ENCODE assay signal across 12 cellular contexts in genomic region chr2:236607471-236608307, GRCh38. TPM values are rescaled to one million over a fixed set of nuclear protein-coding genes. Genes with fewer than 3 reads are reported as not detected.
A peak's percentile ranks its signal among the peaks of the same experiment; 100 is the strongest.
DNase-seq lines count a peak whose midpoint lies in the region; ATAC-seq and TF ChIP-seq lines count a peak whose summit lies in the region.
"Had no signal": no experiment of that assay in that cellular context is flagged by ENCODE, and none has a peak within 500 bp of the region (broad histone marks: within the 10 kb centered on the region; RNA-seq: fewer than 3 reads in every experiment).

No MANE protein-coding gene starts in this region.

- H3K36me3 Mint-ChIP-seq in central memory CD8-positive, alpha-beta T cell (ENCODE audit: insufficient read depth), result peaks cover 2% of the 10 kb centered on the region
- H3K36me3 Mint-ChIP-seq in natural killer cell treated with Interleukin-12 subunit alpha and Interleukin-12 subunit beta and Interleukin-15 and Interleukin-18, amount 100 ng/mL, for 72 hours, result no peaks in the 10 kb centered on the region
- H3K36me3 Mint-ChIP-seq in activated CD8-positive, alpha-beta T cell treated with anti-CD3 and anti-CD28 coated beads for 36 hours (ENCODE audit: low read depth), result no peaks in the 10 kb centered on the region
- H3K36me3 Mint-ChIP-seq: T-cell had no signal

- H3K27me3 ChIP-seq in Karpas-422 (ENCODE audit: low read length) (no peaks in the 10 kb centered on the region), uterus (no peaks in the 10 kb centered on the region)

- no peak overlapping the region for H3K4me2 ChIP-seq in Karpas-422 (ENCODE audit: low read depth, low read length, poor library complexity, severe bottlenecking)

- peak; percentile 80 for ATAC-seq in central memory CD8-positive, alpha-beta T cell (replicated peaks; ENCODE audit: extremely low read depth, poor library complexity, severe bottlenecking)
- peak; percentile 75 to 86 for ATAC-seq in natural killer cell treated with Interleukin-12 subunit alpha and Interleukin-12 subunit beta and Interleukin-15 and Interleukin-18, amount 100 ng/mL, for 72 hours
- no peak for ATAC-seq in HG02884 (IDR thresholded peaks at IDR 0.05; ENCODE audit: unreplicated experiment)
- no peak for ATAC-seq in activated CD8-positive, alpha-beta T cell treated with anti-CD3 and anti-CD28 coated beads for 36 hours
- ATAC-seq: T-cell had no signal

- H3K4me3 Mint-ChIP-seq in central memory CD8-positive, alpha-beta T cell, result peak overlapping the region; percentile 16
- H3K4me3 Mint-ChIP-seq in natural killer cell treated with Interleukin-12 subunit alpha and Interleukin-12 subunit beta and Interleukin-15 and Interleukin-18, amount 100 ng/mL, for 72 hours, result peak overlapping the region; percentile 68
- no peak overlapping the region for H3K4me3 Mint-ChIP-seq in activated CD8-positive, alpha-beta T cell treated with anti-CD3 and anti-CD28 coated beads for 36 hours
- H3K4me3 Mint-ChIP-seq: T-cell had no signal

- H3K27me3 Mint-ChIP-seq in central memory CD8-positive, alpha-beta T cell, result peaks cover 65% of the 10 kb centered on the region
- H3K27me3 Mint-ChIP-seq in natural killer cell treated with Interleukin-12 subunit alpha and Interleukin-12 subunit beta and Interleukin-15 and Interleukin-18, amount 100 ng/mL, for 72 hours, result peaks cover 41 to 44% of the 10 kb centered on the region in 2 donors
- peaks cover 26% of the 10 kb centered on the region for H3K27me3 Mint-ChIP-seq in activated CD8-positive, alpha-beta T cell treated with anti-CD3 and anti-CD28 coated beads for 36 hours

- no peak for TF ChIP-seq POLR2A in uterus (IDR thresholded peaks at IDR 0.05)

- DNase-seq in DMS53 treated with DMSO at 0.1 percent for 48 hours (lab: John Stamatoyannopoulos, UW; ENCODE audit: unreplicated experiment) (peak; percentile 6), Karpas-422 (peak; percentile 44), putamen (ENCODE audit: low spot score) (no peak), uterus (no peak)
- DNase-seq in central memory CD8-positive, alpha-beta T cell (ENCODE audit: low spot score in 2 of 2), result peak in 1 of 2 donors; percentile 15
- DNase-seq in natural killer cell treated with Interleukin-12 subunit alpha and Interleukin-12 subunit beta and Interleukin-15 and Interleukin-18, amount 100 ng/mL, for 72 hours (ENCODE audit: low spot score), result no peak
- DNase-seq in activated CD8-positive, alpha-beta T cell treated with anti-CD3 and anti-CD28 coated beads for 36 hours, result no peak
- DNase-seq: activated T-cell treated with anti-CD3 and anti-CD28 coated beads, Interleukin-2, amount 50 U/mL, for 48 hours; NCI-H1930; tibial artery had no signal

- no peaks in the 10 kb centered on the region for H3K9me3 ChIP-seq in Karpas-422 (ENCODE audit: low read length)
- H3K9me3 ChIP-seq in uterus, result no peaks in the 10 kb centered on the region
- H3K9me3 ChIP-seq: tibial artery had no signal

- H2AFZ ChIP-seq in Karpas-422 (ENCODE audit: low read length), result no peak overlapping the region

- no peaks in the 10 kb centered on the region for H3K79me2 ChIP-seq in Karpas-422 (ENCODE audit: low read length)

- peaks cover 19% of the 10 kb centered on the region for H3K4me1 Mint-ChIP-seq in central memory CD8-positive, alpha-beta T cell
- peaks cover 30 to 37% of the 10 kb centered on the region in 2 donors for H3K4me1 Mint-ChIP-seq in natural killer cell treated with Interleukin-12 subunit alpha and Interleukin-12 subunit beta and Interleukin-15 and Interleukin-18, amount 100 ng/mL, for 72 hours (ENCODE audit: low read depth in 2 of 2)
- H3K4me1 Mint-ChIP-seq in activated CD8-positive, alpha-beta T cell treated with anti-CD3 and anti-CD28 coated beads for 36 hours (ENCODE audit: low read depth), result peaks cover 2% of the 10 kb centered on the region

- no peak overlapping the region for H3K9ac ChIP-seq in Karpas-422 (ENCODE audit: low read length)

- no peak overlapping the region for H3K27ac ChIP-seq in Karpas-422 (ENCODE audit: low read length)
- no peak overlapping the region for H3K27ac ChIP-seq in uterus
- H3K27ac ChIP-seq: tibial artery had no signal

- H3K4me1 ChIP-seq in Karpas-422 (ENCODE audit: low read length) (no peaks in the 10 kb centered on the region), uterus (no peaks in the 10 kb centered on the region)
- H3K4me1 ChIP-seq: tibial artery had no signal

- no peak for TF ChIP-seq CTCF in activated CD8-positive, alpha-beta T cell treated with anti-CD3 and anti-CD28 coated beads for 36 hours (IDR thresholded peaks at IDR 0.05)
- no peak for TF ChIP-seq CTCF in uterus (IDR thresholded peaks at IDR 0.05)

- CTCF ChIA-PET in activated CD8-positive, alpha-beta T cell treated with anti-CD3 and anti-CD28 coated beads for 36 hours (lab: Charles Lee), result no interaction called here

- H3K9me3 Mint-ChIP-seq in central memory CD8-positive, alpha-beta T cell, result no peaks in the 10 kb centered on the region
- no peaks in the 10 kb centered on the region for H3K9me3 Mint-ChIP-seq in natural killer cell treated with Interleukin-12 subunit alpha and Interleukin-12 subunit beta and Interleukin-15 and Interleukin-18, amount 100 ng/mL, for 72 hours
- no peaks in the 10 kb centered on the region for H3K9me3 Mint-ChIP-seq in activated CD8-positive, alpha-beta T cell treated with anti-CD3 and anti-CD28 coated beads for 36 hours
- H3K9me3 Mint-ChIP-seq: T-cell had no signal

- H3K27ac Mint-ChIP-seq in central memory CD8-positive, alpha-beta T cell (ENCODE audit: low read depth), result peak overlapping the region; percentile 73
- H3K27ac Mint-ChIP-seq in natural killer cell treated with Interleukin-12 subunit alpha and Interleukin-12 subunit beta and Interleukin-15 and Interleukin-18, amount 100 ng/mL, for 72 hours, result peak overlapping the region in 1 of 2 donors; percentile 8
- no peak overlapping the region for H3K27ac Mint-ChIP-seq in activated CD8-positive, alpha-beta T cell treated with anti-CD3 and anti-CD28 coated beads for 36 hours
- H3K27ac Mint-ChIP-seq: T-cell had no signal

- H3K9me2 ChIP-seq in Karpas-422 (replicated peaks; ENCODE audit: insufficient read depth, low read length), result no peaks in the 10 kb centered on the region

- intact Hi-C loops in activated CD8-positive, alpha-beta T cell treated with anti-CD3 and anti-CD28 coated beads for 36 hours (cut with micrococcal nuclease), result no loop called here
- intact Hi-C loops in uterus (cut with DNase I; ENCODE audit: low total_unique reads), result no loop called here

- no peaks in the 10 kb centered on the region for H4K20me1 ChIP-seq in Karpas-422 (ENCODE audit: insufficient read depth, low read depth, low read length)

- no peaks in the 10 kb centered on the region for H3K36me3 ChIP-seq in Karpas-422 (ENCODE audit: insufficient read depth, low read length)
- no peaks in the 10 kb centered on the region for H3K36me3 ChIP-seq in uterus
- H3K36me3 ChIP-seq: tibial artery had no signal

- no peak overlapping the region for H3K4me3 ChIP-seq in Karpas-422 (ENCODE audit: low read length)
- no peak overlapping the region for H3K4me3 ChIP-seq in uterus
- H3K4me3 ChIP-seq: tibial artery had no signal

- POLR2A ChIA-PET in activated CD8-positive, alpha-beta T cell treated with anti-CD3 and anti-CD28 coated beads for 36 hours (lab: Charles Lee), result no interaction called here

RNA-seq across cellular contexts. Expression of gene ACKR3, which starts 38.1 kb away (rescaled TPM):
- total RNA-seq in Karpas-422 (2014; rRNA removed; shearing (Covaris generic); ENCODE audit: low replicate concordance), result 0.40 TPM in 1 of 2 replicates, not detected in the other
- under 1 TPM in 1 of 2 donors, not detected in 1; 0.33 TPM for total RNA-seq in natural killer cell treated with Interleukin-12 subunit alpha and Interleukin-12 subunit beta and Interleukin-15 and Interleukin-18, amount 100 ng/mL, for 72 hours
- total RNA-seq in activated CD8-positive, alpha-beta T cell treated with anti-CD3 and anti-CD28 coated beads for 36 hours, result 1 to 10 TPM; 2.4 to 3.4 TPM
- total RNA-seq in uterus, result 10 to 100 TPM; 11.8 to 61.5 (median 26.2) TPM

Comparison
In these comparisons a context has a peak if more than half of its experiments do, and no peak if none do; other contexts are left out.
1. DNase-seq: peak in DMS53 treated with DMSO at 0.1 percent for 48 hours (single experiment) and Karpas-422 (single experiment); none in natural killer cell treated with Interleukin-12 subunit alpha and Interleukin-12 subunit beta and Interleukin-15 and Interleukin-18, amount 100 ng/mL, for 72 hours (single experiment), putamen (single experiment), activated CD8-positive, alpha-beta T cell treated with anti-CD3 and anti-CD28 coated beads for 36 hours (single experiment) and uterus (0 of 2).
2. ATAC-seq: peak in central memory CD8-positive, alpha-beta T cell (single experiment) and natural killer cell treated with Interleukin-12 subunit alpha and Interleukin-12 subunit beta and Interleukin-15 and Interleukin-18, amount 100 ng/mL, for 72 hours (2 of 2); none in HG02884 (single experiment) and activated CD8-positive, alpha-beta T cell treated with anti-CD3 and anti-CD28 coated beads for 36 hours (single experiment).